Comparison of ENCODE assay signal across 24 cellular contexts in genomic region chr10:12795723-12796122, GRCh38.
"Had no signal": no experiment of that assay in that cellular context is flagged by ENCODE, and none has a peak within 500 bp of the region (broad histone marks: within the 10 kb centered on the region; RNA-seq: fewer than 3 reads in every experiment).

No MANE protein-coding gene starts in this region.

- H3K27me3 ChIP-seq: breast epithelium, ovary, spleen, vagina had no signal

- H3K9me3 Mint-ChIP-seq: activated CD8-positive, alpha-beta T cell treated with anti-CD3 and anti-CD28 coated beads for 36 hours; activated T-helper 17 cell treated with anti-CD3 and anti-CD28 coated beads, Interleukin-2, amount 50 U/mL, for 72 hours; naive B cell had no signal

- H3K36me3 Mint-ChIP-seq: activated naive CD8-positive, alpha-beta T cell treated with anti-CD3 and anti-CD28 coated beads, Interleukin-2, amount 10 ng/mL, durations not matched to agents 7 days and 5 days had no signal

- H3K4me3 Mint-ChIP-seq: activated CD8-positive, alpha-beta T cell treated with anti-CD3 and anti-CD28 coated beads for 36 hours; activated naive CD8-positive, alpha-beta T cell treated with anti-CD3 and anti-CD28 coated beads, Interleukin-2, amount 10 ng/mL, durations not matched to agents 7 days and 5 days; activated T-helper 17 cell treated with anti-CD3 and anti-CD28 coated beads, Interleukin-2, amount 50 U/mL, for 72 hours; naive B cell; T-helper 2 cell treated with Interferon-gamma antibody and Interleukin-4, amounts not matched to agents 5 μg/mL and 100 μg/mL, for 36 hours had no signal

- H3K27me3 Mint-ChIP-seq: activated CD8-positive, alpha-beta T cell treated with anti-CD3 and anti-CD28 coated beads for 36 hours; activated naive CD8-positive, alpha-beta T cell treated with anti-CD3 and anti-CD28 coated beads, Interleukin-2, amount 10 ng/mL, durations not matched to agents 7 days and 5 days; activated T-helper 17 cell treated with anti-CD3 and anti-CD28 coated beads, Interleukin-2, amount 50 U/mL, for 72 hours; naive B cell had no signal

- ATAC-seq: activated CD8-positive, alpha-beta T cell treated with anti-CD3 and anti-CD28 coated beads for 36 hours; activated T-helper 17 cell treated with anti-CD3 and anti-CD28 coated beads, Interleukin-2, amount 50 U/mL, for 72 hours; esophagus mucosa; left lobe of liver; mucosa of descending colon had no signal

- H3K9me3 ChIP-seq: breast epithelium, mucosa of descending colon, ovary, SK-N-SH, spleen, vagina had no signal

- H3K4me3 ChIP-seq: breast epithelium, mucosa of descending colon, ovary, spleen, vagina had no signal

- H3K4me1 Mint-ChIP-seq: activated naive CD8-positive, alpha-beta T cell treated with anti-CD3 and anti-CD28 coated beads, Interleukin-2, amount 10 ng/mL, durations not matched to agents 7 days and 5 days; activated T-helper 17 cell treated with anti-CD3 and anti-CD28 coated beads, Interleukin-2, amount 50 U/mL, for 72 hours had no signal

- H3K4me1 ChIP-seq: breast epithelium, spleen had no signal

- H3K27ac Mint-ChIP-seq: activated CD8-positive, alpha-beta T cell treated with anti-CD3 and anti-CD28 coated beads for 36 hours; activated naive CD8-positive, alpha-beta T cell treated with anti-CD3 and anti-CD28 coated beads, Interleukin-2, amount 10 ng/mL, durations not matched to agents 7 days and 5 days; activated T-helper 17 cell treated with anti-CD3 and anti-CD28 coated beads, Interleukin-2, amount 50 U/mL, for 72 hours; T-helper 2 cell treated with Interferon-gamma antibody and Interleukin-4, amounts not matched to agents 5 μg/mL and 100 μg/mL, for 36 hours had no signal

- DNase-seq: activated CD4-positive, alpha-beta T cell treated with anti-CD3 and anti-CD28 coated beads for 48 hours; activated CD4-positive, CD25-positive, alpha-beta regulatory T cell; activated CD8-positive, alpha-beta T cell treated with anti-CD3 and anti-CD28 coated beads for 36 hours; activated naive CD4-positive, alpha-beta T cell treated with Interleukin-2 at 50 U/mL for 16 hours; activated naive CD8-positive, alpha-beta T cell treated with anti-CD3 and anti-CD28 coated beads, Interleukin-2, amount 10 ng/mL, durations not matched to agents 7 days and 5 days; activated T-cell treated with anti-CD3 and anti-CD28 coated beads, Interleukin-2, amount 50 U/mL, for 1 hour; effector CD8-positive, alpha-beta T cell; hypothalamus; islet precursor cell; mammary epithelial cell; mucosa of descending colon; naive B cell; ovary; SK-N-SH; spleen; stimulated activated CD8-positive, alpha-beta memory T cell treated with anti-CD3 and anti-CD28 coated beads, Interleukin-4, amount 100 ng/mL, for 48 hours; stimulated activated naive CD4-positive, alpha-beta T cell treated with Interleukin-2 at 50 U/mL for 16 hours; trophoblast cell had no signal

- H3K9ac ChIP-seq: SK-N-SH had no signal

- H3K36me3 ChIP-seq: breast epithelium, ovary, vagina had no signal

- H3K27ac ChIP-seq: breast epithelium, ovary, vagina had no signal
